Comparison of ENCODE assay signal across 1 cellular context in the genomic region with DNA sequence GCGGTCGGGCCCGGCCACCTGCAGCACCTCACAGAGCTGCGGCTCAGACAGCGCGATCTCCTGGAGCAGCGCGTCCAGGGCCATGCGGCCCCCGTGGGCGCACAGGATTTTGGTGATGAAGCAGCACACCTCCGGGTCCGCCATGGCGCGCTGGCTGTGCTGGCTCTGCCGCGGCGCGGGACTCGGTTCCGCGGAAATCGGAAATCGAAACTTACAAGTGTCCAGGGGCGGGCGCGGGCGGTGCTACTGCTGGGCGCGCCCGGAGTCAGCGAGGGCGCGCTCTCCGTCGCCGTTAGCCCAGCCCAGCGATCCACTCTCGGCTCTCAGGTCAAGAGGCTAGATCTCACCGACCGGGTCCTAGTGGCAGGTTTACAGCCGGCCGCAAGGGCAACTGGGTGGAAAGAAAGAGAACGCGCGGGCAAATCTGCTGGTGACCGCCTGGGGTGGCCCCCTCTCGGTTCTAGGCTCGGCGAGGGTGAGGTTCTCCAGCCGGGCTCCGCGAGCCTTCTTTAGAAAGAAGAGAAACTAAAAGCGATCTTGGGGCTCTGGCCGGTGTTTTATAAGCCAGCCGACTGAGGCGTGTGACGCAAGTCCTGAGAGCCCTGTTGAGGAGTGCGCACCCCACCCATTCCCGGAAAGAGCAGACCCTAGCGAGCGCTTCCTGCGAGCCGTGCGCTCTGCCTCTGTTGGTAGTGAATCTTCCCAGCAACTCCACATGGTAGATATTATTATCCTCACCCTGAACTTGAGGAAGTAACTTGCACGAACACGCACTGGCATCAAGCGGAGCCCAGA.
TF ChIP-seq lines count a peak whose summit lies in the region.

TSS of gene ZC3HAV1 (minus strand) at position 533 of the 795 bp plus-strand sequence. CDS start at position 144, 389 bp downstream.

TF ChIP-seq in GM12878, 131 proteins besides CTCF, POLR2A, EP300 and RAD21 (continued from another document):
- TF ChIP-seq, protein P1, sequence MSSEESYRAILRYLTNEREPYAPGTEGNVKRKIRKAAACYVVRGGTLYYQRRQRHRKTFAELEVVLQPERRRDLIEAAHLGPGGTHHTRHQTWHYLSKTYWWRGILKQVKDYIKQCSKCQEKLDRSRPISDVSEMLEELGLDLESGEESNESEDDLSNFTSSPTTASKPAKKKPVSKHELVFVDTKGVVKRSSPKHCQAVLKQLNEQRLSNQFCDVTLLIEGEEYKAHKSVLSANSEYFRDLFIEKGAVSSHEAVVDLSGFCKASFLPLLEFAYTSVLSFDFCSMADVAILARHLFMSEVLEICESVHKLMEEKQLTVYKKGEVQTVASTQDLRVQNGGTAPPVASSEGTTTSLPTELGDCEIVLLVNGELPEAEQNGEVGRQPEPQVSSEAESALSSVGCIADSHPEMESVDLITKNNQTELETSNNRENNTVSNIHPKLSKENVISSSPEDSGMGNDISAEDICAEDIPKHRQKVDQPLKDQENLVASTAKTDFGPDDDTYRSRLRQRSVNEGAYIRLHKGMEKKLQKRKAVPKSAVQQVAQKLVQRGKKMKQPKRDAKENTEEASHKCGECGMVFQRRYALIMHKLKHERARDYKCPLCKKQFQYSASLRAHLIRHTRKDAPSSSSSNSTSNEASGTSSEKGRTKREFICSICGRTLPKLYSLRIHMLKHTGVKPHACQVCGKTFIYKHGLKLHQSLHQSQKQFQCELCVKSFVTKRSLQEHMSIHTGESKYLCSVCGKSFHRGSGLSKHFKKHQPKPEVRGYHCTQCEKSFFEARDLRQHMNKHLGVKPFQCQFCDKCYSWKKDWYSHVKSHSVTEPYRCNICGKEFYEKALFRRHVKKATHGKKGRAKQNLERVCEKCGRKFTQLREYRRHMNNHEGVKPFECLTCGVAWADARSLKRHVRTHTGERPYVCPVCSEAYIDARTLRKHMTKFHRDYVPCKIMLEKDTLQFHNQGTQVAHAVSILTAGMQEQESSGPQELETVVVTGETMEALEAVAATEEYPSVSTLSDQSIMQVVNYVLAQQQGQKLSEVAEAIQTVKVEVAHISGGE (CRISPR knock-in tag; IDR thresholded peaks at IDR 0.05), result no peak
- no peak for TF ChIP-seq NFYA (IDR thresholded peaks at IDR 0.05; ENCODE audit: borderline replicate concordance, low read depth, low read length)
- TF ChIP-seq YY1 (IDR thresholded peaks at IDR 0.05; ENCODE audit: low read depth, low read length), result peak; percentile 67
- TF ChIP-seq HSF1 (IDR thresholded peaks at IDR 0.05; ENCODE audit: low read depth, low read length), result no peak
- TF ChIP-seq TCF3 (IDR thresholded peaks at IDR 0.05; ENCODE audit: borderline replicate concordance, insufficient read depth, low read depth, low read length), result no peak
- TF ChIP-seq HDAC6 (IDR thresholded peaks at IDR 0.05; ENCODE audit: unreplicated experiment), result peak; percentile 71
- TF ChIP-seq HDGF (IDR thresholded peaks at IDR 0.05), result no peak
- TF ChIP-seq ASH2L (IDR thresholded peaks at IDR 0.05; ENCODE audit: borderline replicate concordance, low read depth), result no peak
- TF ChIP-seq MTA3 (IDR thresholded peaks at IDR 0.05; ENCODE audit: borderline replicate concordance, low read length), result no peak
- TF ChIP-seq SREBF2 (IDR thresholded peaks at IDR 0.05; ENCODE audit: low read length), result no peak
- TF ChIP-seq BRCA1 (IDR thresholded peaks at IDR 0.05; ENCODE audit: low read depth, low read length), result no peak
- TF ChIP-seq SIN3A (IDR thresholded peaks at IDR 0.05; ENCODE audit: low read depth, low read length), result peak; percentile 45
- TF ChIP-seq SMC3 (IDR thresholded peaks at IDR 0.05; ENCODE audit: borderline replicate concordance, low read length), result no peak
- TF ChIP-seq TBL1XR1 (IDR thresholded peaks at IDR 0.05; ENCODE audit: low read depth, low read length), result no peak
- TF ChIP-seq SUZ12 (IDR thresholded peaks at IDR 0.05; ENCODE audit: unreplicated experiment), result no peak
- TF ChIP-seq MAX (IDR thresholded peaks at IDR 0.05; ENCODE audit: low read depth, low read length), result no peak; the same call in 1 of the 2 replicates
- peak; percentile 51 for TF ChIP-seq TAF1 (IDR thresholded peaks at IDR 0.05; ENCODE audit: borderline replicate concordance, low read depth, low read length)
- TF ChIP-seq, protein P2, sequence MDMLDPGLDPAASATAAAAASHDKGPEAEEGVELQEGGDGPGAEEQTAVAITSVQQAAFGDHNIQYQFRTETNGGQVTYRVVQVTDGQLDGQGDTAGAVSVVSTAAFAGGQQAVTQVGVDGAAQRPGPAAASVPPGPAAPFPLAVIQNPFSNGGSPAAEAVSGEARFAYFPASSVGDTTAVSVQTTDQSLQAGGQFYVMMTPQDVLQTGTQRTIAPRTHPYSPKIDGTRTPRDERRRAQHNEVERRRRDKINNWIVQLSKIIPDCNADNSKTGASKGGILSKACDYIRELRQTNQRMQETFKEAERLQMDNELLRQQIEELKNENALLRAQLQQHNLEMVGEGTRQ (IDR thresholded peaks at IDR 0.05; ENCODE audit: borderline replicate concordance, low read depth, low read length), result no peak
- TF ChIP-seq, protein P3, sequence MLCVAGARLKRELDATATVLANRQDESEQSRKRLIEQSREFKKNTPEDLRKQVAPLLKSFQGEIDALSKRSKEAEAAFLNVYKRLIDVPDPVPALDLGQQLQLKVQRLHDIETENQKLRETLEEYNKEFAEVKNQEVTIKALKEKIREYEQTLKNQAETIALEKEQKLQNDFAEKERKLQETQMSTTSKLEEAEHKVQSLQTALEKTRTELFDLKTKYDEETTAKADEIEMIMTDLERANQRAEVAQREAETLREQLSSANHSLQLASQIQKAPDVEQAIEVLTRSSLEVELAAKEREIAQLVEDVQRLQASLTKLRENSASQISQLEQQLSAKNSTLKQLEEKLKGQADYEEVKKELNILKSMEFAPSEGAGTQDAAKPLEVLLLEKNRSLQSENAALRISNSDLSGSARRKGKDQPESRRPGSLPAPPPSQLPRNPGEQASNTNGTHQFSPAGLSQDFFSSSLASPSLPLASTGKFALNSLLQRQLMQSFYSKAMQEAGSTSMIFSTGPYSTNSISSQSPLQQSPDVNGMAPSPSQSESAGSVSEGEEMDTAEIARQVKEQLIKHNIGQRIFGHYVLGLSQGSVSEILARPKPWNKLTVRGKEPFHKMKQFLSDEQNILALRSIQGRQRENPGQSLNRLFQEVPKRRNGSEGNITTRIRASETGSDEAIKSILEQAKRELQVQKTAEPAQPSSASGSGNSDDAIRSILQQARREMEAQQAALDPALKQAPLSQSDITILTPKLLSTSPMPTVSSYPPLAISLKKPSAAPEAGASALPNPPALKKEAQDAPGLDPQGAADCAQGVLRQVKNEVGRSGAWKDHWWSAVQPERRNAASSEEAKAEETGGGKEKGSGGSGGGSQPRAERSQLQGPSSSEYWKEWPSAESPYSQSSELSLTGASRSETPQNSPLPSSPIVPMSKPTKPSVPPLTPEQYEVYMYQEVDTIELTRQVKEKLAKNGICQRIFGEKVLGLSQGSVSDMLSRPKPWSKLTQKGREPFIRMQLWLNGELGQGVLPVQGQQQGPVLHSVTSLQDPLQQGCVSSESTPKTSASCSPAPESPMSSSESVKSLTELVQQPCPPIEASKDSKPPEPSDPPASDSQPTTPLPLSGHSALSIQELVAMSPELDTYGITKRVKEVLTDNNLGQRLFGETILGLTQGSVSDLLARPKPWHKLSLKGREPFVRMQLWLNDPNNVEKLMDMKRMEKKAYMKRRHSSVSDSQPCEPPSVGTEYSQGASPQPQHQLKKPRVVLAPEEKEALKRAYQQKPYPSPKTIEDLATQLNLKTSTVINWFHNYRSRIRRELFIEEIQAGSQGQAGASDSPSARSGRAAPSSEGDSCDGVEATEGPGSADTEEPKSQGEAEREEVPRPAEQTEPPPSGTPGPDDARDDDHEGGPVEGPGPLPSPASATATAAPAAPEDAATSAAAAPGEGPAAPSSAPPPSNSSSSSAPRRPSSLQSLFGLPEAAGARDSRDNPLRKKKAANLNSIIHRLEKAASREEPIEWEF (IDR thresholded peaks at IDR 0.05; ENCODE audit: insufficient replicate concordance, low read depth, low read length), result peak; percentile 25
- no peak for TF ChIP-seq ZNF592 (IDR thresholded peaks at IDR 0.05)
- TF ChIP-seq RAD51 (IDR thresholded peaks at IDR 0.05), result no peak
- peak; percentile 76 for TF ChIP-seq CREB1 (IDR thresholded peaks at IDR 0.05; ENCODE audit: low read depth)
- TF ChIP-seq SPI1 (IDR thresholded peaks at IDR 0.05; ENCODE audit: borderline replicate concordance, insufficient read depth, low read depth, low read length), result no peak
- TF ChIP-seq TCF12 (IDR thresholded peaks at IDR 0.05; ENCODE audit: low read depth, low read length), result 0 out of 2 replicates have a peak, but pooled peaks have one; percentile 11
- no peak for TF ChIP-seq BCLAF1 (IDR thresholded peaks at IDR 0.05)
- TF ChIP-seq NR2C1 (IDR thresholded peaks at IDR 0.05), result no peak
- peak; percentile 48; the same call in 1 of the 2 replicates for TF ChIP-seq RBBP5 (conservative IDR thresholded peaks at IDR 0.05)
- TF ChIP-seq EED (IDR thresholded peaks at IDR 0.05; ENCODE audit: low read depth), result peak; percentile 49
- TF ChIP-seq NBN (IDR thresholded peaks at IDR 0.05), result peak; percentile 40; the same call in 1 of the 2 replicates
- no peak for TF ChIP-seq ZNF207 (IDR thresholded peaks at IDR 0.05; ENCODE audit: borderline replicate concordance)
